In genomic region chr1:113615425-113615824, GRCh38 we compare ENCODE assay signal across 21 cellular contexts.
A peak's percentile ranks its signal among the peaks of the same experiment; 100 is the strongest.
DNase-seq lines count a peak whose midpoint lies in the region; ATAC-seq and TF ChIP-seq lines count a peak whose summit lies in the region.
"Had no signal": no experiment of that assay in that cellular context is flagged by ENCODE, and none has a peak within 500 bp of the region (broad histone marks: within the 10 kb centered on the region; RNA-seq: fewer than 3 reads in every experiment).

No MANE protein-coding gene starts in this region.

- TF ChIP-seq CTCF in foreskin fibroblast (IDR thresholded peaks at IDR 0.05; ENCODE audit: low read depth, low read length) = no peak
- TF ChIP-seq CTCF in esophagus muscularis mucosa (IDR thresholded peaks at IDR 0.05) = no peak

- H3K36me3 ChIP-seq in esophagus muscularis mucosa = peaks cover 0 to 4% (median 0%) of the 10 kb centered on the region in 4 donors
- H3K36me3 ChIP-seq: thoracic aorta had no signal

- peaks cover 0 to 19% (median 11%) of the 10 kb centered on the region in 4 donors for H3K4me1 ChIP-seq in esophagus muscularis mucosa
- H3K4me1 ChIP-seq: psoas muscle, spleen had no signal

- H3K27ac ChIP-seq in esophagus muscularis mucosa (replicated peaks in 1 of 4) = no peak overlapping the region
- H3K27ac ChIP-seq: coronary artery, psoas muscle, thoracic aorta had no signal

- no peak for TF ChIP-seq EP300 in esophagus muscularis mucosa (IDR thresholded peaks at IDR 0.05)

- H3K27me3 ChIP-seq in esophagus muscularis mucosa = no peaks in the 10 kb centered on the region
- H3K27me3 ChIP-seq: heart left ventricle, MG63, spleen had no signal

- intact Hi-C loops in esophagus muscularis mucosa (cut with DNase I) (no loop called here), posterior vena cava (cut with DNase I) (no loop called here)

- H3K9me3 ChIP-seq in esophagus muscularis mucosa = no peaks in the 10 kb centered on the region
- H3K9me3 ChIP-seq: heart left ventricle, MG63, psoas muscle, spleen, thoracic aorta had no signal

- H3K4me3 ChIP-seq in foreskin fibroblast (ENCODE audit: low read depth in 1 of 2, low read length in 2 of 2) = no peak overlapping the region
- H3K4me3 ChIP-seq in esophagus muscularis mucosa = no peak overlapping the region
- H3K4me3 ChIP-seq: coronary artery, heart left ventricle, MG63, psoas muscle, spleen, thoracic aorta had no signal

- DNase-seq in EH (ENCODE audit: low read depth) = peak; percentile 53
- DNase-seq in LHCN-M2 (ENCODE audit: low read depth) = peak; percentile 37
- peak; percentile 35 for DNase-seq in astrocyte of the hippocampus (ENCODE audit: low read depth, low spot score)
- DNase-seq in foreskin fibroblast = peak; percentile 17 to 43
- no peak for DNase-seq in esophagus muscularis mucosa (ENCODE audit: extremely low spot score)
- DNase-seq in posterior vena cava (ENCODE audit: low spot score) = no peak
- DNase-seq in T1000 (lab: John Stamatoyannopoulos, UW) = no peak
- DNase-seq: AML-193, amniotic stem cell, H9, heart left ventricle, kidney, mesenchymal stem cell, MG63, NCI-H146, psoas muscle, SHP77, spleen had no signal

- no peak for ATAC-seq in GM19397 (IDR thresholded peaks at IDR 0.05; ENCODE audit: unreplicated experiment)
- ATAC-seq: heart left ventricle, psoas muscle had no signal

- no peak for TF ChIP-seq POLR2A in esophagus muscularis mucosa (IDR thresholded peaks at IDR 0.05; ENCODE audit: low read depth)

Comparison
In these comparisons a context has a peak if more than half of its experiments do, and no peak if none do; other contexts are left out.
1. DNase-seq: peak in EH (single experiment), LHCN-M2 (single experiment), astrocyte of the hippocampus (single experiment) and foreskin fibroblast (2 of 2); none in esophagus muscularis mucosa (single experiment), posterior vena cava (single experiment) and T1000 (single experiment).